In the genomic region with DNA sequence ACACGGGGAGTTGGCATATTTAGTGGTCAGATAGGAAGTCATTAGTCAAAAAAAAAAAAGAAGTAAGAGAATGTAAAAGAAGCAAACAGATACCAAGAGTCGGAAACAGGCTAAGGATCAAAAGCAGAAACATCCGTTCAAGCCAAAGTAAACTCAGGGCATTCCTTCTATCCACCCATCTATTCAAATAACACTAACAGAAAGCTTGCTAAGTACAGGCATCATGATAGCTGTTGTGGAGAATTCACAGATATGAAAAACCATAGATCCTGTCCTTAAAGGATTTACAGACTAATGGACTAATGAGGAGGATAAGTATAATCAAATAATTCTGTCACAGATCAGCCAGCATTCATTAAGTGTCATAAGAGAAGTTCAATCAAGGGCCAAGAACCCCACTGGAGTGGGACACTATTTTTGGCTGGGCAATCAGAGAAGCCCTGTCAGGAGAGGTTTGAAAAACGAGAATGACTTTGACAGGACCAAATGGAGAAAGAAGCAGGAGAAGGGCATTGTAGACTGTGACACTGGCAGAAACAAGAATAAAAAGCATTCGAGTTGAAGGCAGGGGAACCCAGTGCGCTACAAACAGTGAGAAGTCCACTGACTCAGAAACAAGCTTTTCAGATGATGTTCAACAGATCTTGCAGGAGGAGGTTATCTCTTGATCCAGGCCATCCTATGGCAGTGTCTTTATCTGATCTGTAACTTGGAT, we compare ENCODE assay signal across 17 cellular contexts.
DNase-seq lines count a peak whose midpoint lies in the region; ATAC-seq, FAIRE-seq and TF ChIP-seq lines count a peak whose summit lies in the region.
"Had no signal": no experiment of that assay in that cellular context is flagged by ENCODE, and none has a peak within 500 bp of the region (broad histone marks: within the 10 kb centered on the region; RNA-seq: fewer than 3 reads in every experiment).

No MANE protein-coding gene starts in this region.

- H3K4me3 ChIP-seq in OCI-LY3 (ENCODE audit: low read length) (peak overlapping the region; percentile 39), H1 (ENCODE audit: extremely low read depth in 1 of 4, insufficient read depth in 2 of 4, low read depth in 3 of 4, low read length in 4 of 4) (no peak overlapping the region)
- H3K4me3 ChIP-seq: lower lobe of right lung had no signal

- H3K79me1 ChIP-seq in H1 (ENCODE audit: low read depth, low read length) = no peaks in the 10 kb centered on the region

- TF ChIP-seq RAD21 in H1 (IDR thresholded peaks at IDR 0.05 in 1 of 2, conservative IDR thresholded peaks at IDR 0.05 in 1 of 2; ENCODE audit: low read depth in 2 of 2, low read length in 2 of 2) = no peak

- H2BK15ac ChIP-seq in H1 (ENCODE audit: low read length) = no peak overlapping the region

- no peak overlapping the region for H3K27ac Mint-ChIP-seq in stimulated activated memory B cell treated with anti-CD40 and anti-IgM and Interleukin-4, amounts not matched to agents 10 μg/mL and 1 μg/mL and 100 μg/mL, for 72 hours
- no peak overlapping the region for H3K27ac Mint-ChIP-seq in T-cell
- H3K27ac Mint-ChIP-seq: brain; IgD-negative memory B cell; T-helper 2 cell treated with Interferon-gamma antibody and Interleukin-4, amounts not matched to agents 5 μg/mL and 100 μg/mL, for 36 hours had no signal

- no peak overlapping the region for H2BK20ac ChIP-seq in H1 (ENCODE audit: low read length)

- no peak overlapping the region for H3K18ac ChIP-seq in H1 (ENCODE audit: extremely low read depth, low read length)

- no peak overlapping the region for H2BK12ac ChIP-seq in H1 (ENCODE audit: low read depth, low read length)

- POLR2A ChIA-PET in H1 (lab: Charles Lee; ENCODE audit: partially characterized antibody) = interaction anchor here (0.6 kb wide), 1 partner anchor 8 kb away, joined by 3 read pairs; no protein-coding TSS in a partner anchor
- POLR2A ChIA-PET in T-cell (lab: Charles Lee) = no interaction called here

- H3K36me3 Mint-ChIP-seq in stimulated activated memory B cell treated with anti-CD40 and anti-IgM and Interleukin-4, amounts not matched to agents 10 μg/mL and 1 μg/mL and 100 μg/mL, for 72 hours = no peaks in the 10 kb centered on the region
- H3K36me3 Mint-ChIP-seq in T-cell = no peaks in the 10 kb centered on the region
- H3K36me3 Mint-ChIP-seq: brain, IgD-negative memory B cell had no signal

- no peak overlapping the region for H4K5ac ChIP-seq in H1 (ENCODE audit: insufficient read length, low read depth, low read length)

- H3K27me3 ChIP-seq in OCI-LY3 (ENCODE audit: low read depth, low read length) (no peaks in the 10 kb centered on the region), H1 (replicated peaks in 1 of 4; ENCODE audit: control insufficient read depth in 3 of 4, extremely low read depth in 1 of 4, insufficient read depth in 3 of 4, low read length in 3 of 4) (no peaks in the 10 kb centered on the region)

- no peak for TF ChIP-seq POLR2A in H1 (IDR thresholded peaks at IDR 0.05; ENCODE audit: control extremely low read depth in 1 of 2, low read depth in 2 of 2, low read length in 2 of 2)

- DNase-seq in D721Med (ENCODE audit: insufficient read length, low spot score) (no peak), H1 (ENCODE audit: low read depth in 1 of 2, low spot score in 2 of 2) (no peak), kidney tubule cell (ENCODE audit: low spot score) (peak; percentile 51), NCI-H1092 treated with DMSO at 0.1 percent for 48 hours (lab: John Stamatoyannopoulos, UW) (no peak), T-cell (no peak)
- no peak for DNase-seq in activated naive CD4-positive, alpha-beta T cell (lab: John Stamatoyannopoulos, UW)
- DNase-seq: activated CD4-positive, alpha-beta T cell treated with anti-CD3 and anti-CD28 coated beads, Interleukin-2, amount 50 U/mL, for 4 hours; COR-L47; lower lobe of right lung; NCI-H1417; NCI-H510A treated with DMSO at 0.1 percent for 48 hours had no signal

- H3K9me3 Mint-ChIP-seq in stimulated activated memory B cell treated with anti-CD40 and anti-IgM and Interleukin-4, amounts not matched to agents 10 μg/mL and 1 μg/mL and 100 μg/mL, for 72 hours = no peaks in the 10 kb centered on the region
- no peaks in the 10 kb centered on the region for H3K9me3 Mint-ChIP-seq in T-cell
- H3K9me3 Mint-ChIP-seq: brain; T-helper 2 cell treated with Interferon-gamma antibody and Interleukin-4, amounts not matched to agents 5 μg/mL and 100 μg/mL, for 36 hours had no signal

- H4K8ac ChIP-seq in H1 (ENCODE audit: extremely low read depth, insufficient read depth, low read length) = no peak overlapping the region

- H4K20me1 ChIP-seq in OCI-LY3 (ENCODE audit: insufficient read depth, low read length) = no peaks in the 10 kb centered on the region
- no peaks in the 10 kb centered on the region for H4K20me1 ChIP-seq in H1 (replicated peaks in 1 of 2; ENCODE audit: control insufficient read depth in 1 of 2, insufficient read depth in 2 of 2, low read length in 2 of 2)

- no peak overlapping the region for H3K56ac ChIP-seq in H1 (replicated peaks; ENCODE audit: insufficient read length, low read depth, low read length)

- H2BK120ac ChIP-seq in H1 (replicated peaks; ENCODE audit: low read depth, low read length) = no peak overlapping the region

- H3K27ac ChIP-seq in OCI-LY3 (ENCODE audit: low read length) (no peak overlapping the region), H1 (ENCODE audit: low read depth, low read length) (no peak overlapping the region)
- H3K27ac ChIP-seq: lower lobe of right lung had no signal

- H4K91ac ChIP-seq in H1 (replicated peaks; ENCODE audit: insufficient read length, low read length) = no peak overlapping the region

- H3K27me3 Mint-ChIP-seq in stimulated activated memory B cell treated with anti-CD40 and anti-IgM and Interleukin-4, amounts not matched to agents 10 μg/mL and 1 μg/mL and 100 μg/mL, for 72 hours = no peaks in the 10 kb centered on the region
- H3K27me3 Mint-ChIP-seq in T-cell = peaks cover 4 to 13% of the 10 kb centered on the region in 2 donors
- H3K27me3 Mint-ChIP-seq: brain had no signal

- H3K14ac ChIP-seq in H1 (ENCODE audit: insufficient read length) = no peak overlapping the region

- ATAC-seq in stimulated activated memory B cell treated with anti-CD40 and anti-IgM and Interleukin-4, amounts not matched to agents 10 μg/mL and 1 μg/mL and 100 μg/mL, for 72 hours = no peak
- ATAC-seq in T-cell (replicated peaks in 1 of 4) = no peak

- no peak overlapping the region for H2BK5ac ChIP-seq in H1 (ENCODE audit: low read depth, low read length)

- no peak overlapping the region for H3K9ac ChIP-seq in OCI-LY3 (ENCODE audit: low read length)
- no peak overlapping the region for H3K9ac ChIP-seq in H1 (replicated peaks in 1 of 4; ENCODE audit: extremely low read depth in 1 of 4, low read depth in 3 of 4, low read length in 3 of 4)

- CTCF ChIA-PET in H1 (lab: Charles Lee; ENCODE audit: partially characterized antibody) (no interaction called here), T-cell (lab: Charles Lee) (no interaction called here)

- H3K4ac ChIP-seq in H1 (replicated peaks; ENCODE audit: insufficient read length, low read depth, low read length) = no peak overlapping the region

- H3K79me2 ChIP-seq in OCI-LY3 (ENCODE audit: low read length) = no peaks in the 10 kb centered on the region
- H3K79me2 ChIP-seq in H1 (ENCODE audit: control insufficient read depth in 1 of 2, insufficient read depth in 2 of 2, low read length in 2 of 2) = no peaks in the 10 kb centered on the region

- peak overlapping the region; percentile 60 for H3K4me2 ChIP-seq in OCI-LY3 (ENCODE audit: low read length)
- H3K4me2 ChIP-seq in H1 (ENCODE audit: insufficient read depth in 1 of 2, low read depth in 2 of 2, low read length in 2 of 2) = no peak overlapping the region

- no peaks in the 10 kb centered on the region for H3K36me3 ChIP-seq in OCI-LY3 (replicated peaks; ENCODE audit: low read depth, low read length)
- H3K36me3 ChIP-seq in H1 (ENCODE audit: control insufficient read depth in 2 of 4, insufficient read depth in 4 of 4, low read length in 3 of 4) = no peaks in the 10 kb centered on the region
- H3K36me3 ChIP-seq: lower lobe of right lung, thoracic aorta had no signal

- no peak overlapping the region for H3K23ac ChIP-seq in H1 (ENCODE audit: insufficient read length)

- no peak for TF ChIP-seq EP300 in H1 (IDR thresholded peaks at IDR 0.05; ENCODE audit: borderline replicate concordance in 1 of 2, low read depth in 2 of 2, low read length in 2 of 2)

- no peak overlapping the region for H3K4me3 Mint-ChIP-seq in stimulated activated memory B cell treated with anti-CD40 and anti-IgM and Interleukin-4, amounts not matched to agents 10 μg/mL and 1 μg/mL and 100 μg/mL, for 72 hours
- no peak overlapping the region for H3K4me3 Mint-ChIP-seq in T-cell
- H3K4me3 Mint-ChIP-seq: brain; IgD-negative memory B cell; T-helper 2 cell treated with Interferon-gamma antibody and Interleukin-4, amounts not matched to agents 5 μg/mL and 100 μg/mL, for 36 hours had no signal

- no peak overlapping the region for H2AK5ac ChIP-seq in H1 (ENCODE audit: low read depth, low read length)

- H2AFZ ChIP-seq in OCI-LY3 (ENCODE audit: low read depth, low read length) = no peak overlapping the region
- 0 out of 2 replicates have a peak overlapping the region, but pooled peaks have one; percentile 38 for H2AFZ ChIP-seq in H1 (ENCODE audit: low read length)

- no peaks in the 10 kb centered on the region for H3K9me3 ChIP-seq in OCI-LY3 (ENCODE audit: insufficient read depth, low read length)
- H3K9me3 ChIP-seq in H1 (ENCODE audit: insufficient read depth in 2 of 2, low read depth in 1 of 2, low read length in 1 of 2) = no peaks in the 10 kb centered on the region
- H3K9me3 ChIP-seq: lower lobe of right lung, thoracic aorta had no signal

- TF ChIP-seq CTCF in D721Med (IDR thresholded peaks at IDR 0.05; ENCODE audit: insufficient read depth, missing control alignments) = no peak
- no peak for TF ChIP-seq CTCF in OCI-LY3 (IDR thresholded peaks at IDR 0.05; ENCODE audit: low read depth, low read length)
- no peak for TF ChIP-seq CTCF in H1 (IDR thresholded peaks at IDR 0.05; ENCODE audit: control extremely low read depth in 1 of 3, insufficient read depth in 1 of 3, low read depth in 1 of 3, low read length in 3 of 3)

- no peaks in the 10 kb centered on the region for H3K4me1 Mint-ChIP-seq in stimulated activated memory B cell treated with anti-CD40 and anti-IgM and Interleukin-4, amounts not matched to agents 10 μg/mL and 1 μg/mL and 100 μg/mL, for 72 hours
- H3K4me1 Mint-ChIP-seq in T-cell = no peaks in the 10 kb centered on the region
- H3K4me1 Mint-ChIP-seq: IgD-negative memory B cell had no signal

- H3K23me2 ChIP-seq in H1 (ENCODE audit: low read depth, low read length) = no peaks in the 10 kb centered on the region

- FAIRE-seq in D721Med (lab: Jason Lieb, UNC) = peak; percentile 68
- FAIRE-seq in H1 (lab: Jason Lieb, UNC) = no peak

- H3K4me1 ChIP-seq in OCI-LY3 (ENCODE audit: low read length) = peaks cover 21% of the 10 kb centered on the region
- no peaks in the 10 kb centered on the region for H3K4me1 ChIP-seq in H1 (replicated peaks in 1 of 4; ENCODE audit: control insufficient read depth in 3 of 4, insufficient read depth in 4 of 4, low read length in 3 of 4)
- H3K4me1 ChIP-seq: lower lobe of right lung had no signal

- WGBS in H1 (ENCODE audit: extremely low coverage in 1 of 2, insufficient coverage in 1 of 2, insufficient read length in 1 of 2, insufficient replicate concordance in 2 of 2, low coverage in 1 of 2, low lambda C conversion rate in 2 of 2, missing lambda C conversion rate in 1 of 2), 2 experiments = 86% methylated on average over 6 of the region's 6 CpGs; no CpG with 5 or more reads in 1 of the 2 experiments
